ENCODE assay signal across 7 cellular contexts in genomic region chr11:73350908-73351636, GRCh38.
DNase-seq lines count a peak whose midpoint lies in the region; ATAC-seq and TF ChIP-seq lines count a peak whose summit lies in the region.

No MANE protein-coding gene starts in this region.

- no peak for ATAC-seq in GM18867 (IDR thresholded peaks at IDR 0.05; ENCODE audit: unreplicated experiment)

- peak; percentile 93 for TF ChIP-seq CTCF in GM12872 (IDR thresholded peaks at IDR 0.05; ENCODE audit: insufficient read depth, low read depth, low read length)
- TF ChIP-seq CTCF in astrocyte of the cerebellum (IDR thresholded peaks at IDR 0.05; ENCODE audit: low read depth, low read length, missing control alignments) = peak; percentile 99

- no peak overlapping the region for H3K4me3 ChIP-seq in astrocyte of the cerebellum (ENCODE audit: low read depth, low read length)

- DNase-seq in NCI-H146 (lab: John Stamatoyannopoulos, UW) (peak; percentile 57), T-helper 22 cell (ENCODE audit: low read depth) (peak; percentile 25), astrocyte of the cerebellum (ENCODE audit: low read depth) (peak; percentile 60), hypothalamus (lab: John Stamatoyannopoulos, UW) (peak in 31 of 51 donors; percentile 6 to 69 (median 29))
- DNase-seq in stimulated activated CD4-positive, alpha-beta T cell treated with anti-CD3 and anti-CD28 coated beads, Interleukin-12 subunit alpha, Interleukin-12 subunit beta, amount 100 ng/mL, for 24 hours (ENCODE audit: low read depth in 2 of 2) = peak; percentile 22 to 34

- in situ Hi-C loops in astrocyte of the cerebellum (cut with HindIII; ENCODE audit: low sequenced_read_pairs) = no loop called here
